9 cellular contexts compared by ENCODE assay signal in the genomic region with DNA sequence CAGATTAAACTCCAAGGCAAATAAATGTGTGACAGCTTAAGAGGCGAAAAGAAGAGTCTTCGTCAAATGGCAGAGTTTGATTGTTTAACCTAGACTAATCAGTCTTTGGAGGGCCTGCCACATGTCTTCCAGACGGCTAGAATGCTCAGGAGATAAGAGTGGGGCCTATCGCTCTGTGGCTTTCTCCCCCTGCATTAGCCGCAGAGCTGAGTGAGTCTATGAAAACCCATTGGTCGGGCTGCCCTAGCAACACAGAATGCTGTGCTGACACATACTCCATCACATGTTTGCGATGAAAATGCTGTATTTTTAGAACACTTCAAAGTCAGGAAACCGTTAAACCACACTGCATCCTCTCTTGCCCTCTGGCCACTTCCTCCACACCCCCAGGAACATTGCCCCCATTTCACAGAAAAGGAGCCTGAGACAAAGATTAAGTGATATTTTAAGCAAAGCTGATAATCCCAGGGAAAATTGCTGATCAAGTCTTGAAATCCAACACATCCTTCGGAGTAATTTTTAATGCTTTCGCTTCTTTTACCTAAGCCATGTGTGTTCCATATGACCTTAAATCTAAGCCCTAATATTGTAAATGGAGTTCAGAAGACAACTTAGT.
DNase-seq lines count a peak whose midpoint lies in the region; ATAC-seq, FAIRE-seq and TF ChIP-seq lines count a peak whose summit lies in the region.
"Had no signal": no experiment of that assay in that cellular context is flagged by ENCODE, and none has a peak within 500 bp of the region (broad histone marks: within the 10 kb centered on the region; RNA-seq: fewer than 3 reads in every experiment).

No MANE protein-coding gene starts in this region.

- H3K27me3 ChIP-seq in GM12878 (replicated peaks in 1 of 2; ENCODE audit: control insufficient read depth in 2 of 2, insufficient read depth in 2 of 2, low read length in 1 of 2) (no peaks in the 10 kb centered on the region), testis (no peaks in the 10 kb centered on the region)

- peak overlapping the region; percentile 78 for H3K9ac ChIP-seq in GM12878 (ENCODE audit: control insufficient read depth, insufficient read depth, low read length)

- BruUV-seq in GM12878 (replicated peaks; lab: Mats Ljungman, UMichigan) = no TSS peak

- FAIRE-seq in GM12878 (lab: Jason Lieb, UNC) = peak; percentile 64
- FAIRE-seq: A549 had no signal

- peak; percentile 81 for DNase-seq in activated gamma-delta T cell treated with Interleukin-2 at 50 U/mL for 16 hours
- DNase-seq in activated gamma-delta T cell (lab: John Stamatoyannopoulos, UW) = no peak
- peak; percentile 91 for DNase-seq in T-helper 22 cell (ENCODE audit: low read depth)
- peak; percentile 98 for DNase-seq in GM12878 (ENCODE audit: low read depth, low spot score)
- peak; percentile 51 to 77 (median 63) for DNase-seq in mucosa of descending colon
- peak; percentile 27 for DNase-seq in testis
- no peak for DNase-seq in NCI-H2171 (lab: John Stamatoyannopoulos, UW)

- H3K4me2 ChIP-seq in GM12878 (ENCODE audit: control insufficient read depth, insufficient read depth) = peak overlapping the region; percentile 98
- H3K4me2 ChIP-seq: A549 had no signal

- H4K20me1 ChIP-seq in GM12878 (ENCODE audit: control insufficient read depth, insufficient read depth) = no peaks in the 10 kb centered on the region; the same call in 1 of the 2 replicates

- RAD21 ChIA-PET in GM12878 (lab: Charles Lee; ENCODE audit: unreplicated experiment) = interaction anchor here (0.5 to 8.5 kb wide), 16 partner anchors 8 to 273 kb away, joined by 3 to 212 read pairs (median 8); no protein-coding TSS in a partner anchor

- peak overlapping the region; percentile 95 for H3K27ac ChIP-seq in GM12878 (ENCODE audit: control insufficient read depth, insufficient read depth)
- H3K27ac ChIP-seq in testis = no peak overlapping the region
- H3K27ac ChIP-seq: A549 had no signal

- no peak for TF ChIP-seq CTCF in GM12878 (IDR thresholded peaks at IDR 0.05 in 2 of 3, conservative IDR thresholded peaks at IDR 0.05 in 1 of 3; ENCODE audit: control insufficient read depth in 2 of 3, extremely low read depth in 1 of 3, insufficient read depth in 1 of 3, low read depth in 3 of 3, low read length in 3 of 3)
- TF ChIP-seq CTCF in mucosa of descending colon (IDR thresholded peaks at IDR 0.05) = no peak
- no peak for TF ChIP-seq CTCF in testis (IDR thresholded peaks at IDR 0.05)

- no peak overlapping the region for H2AFZ ChIP-seq in GM12878 (ENCODE audit: control insufficient read depth, low read depth, low read length)

- intact Hi-C loops in GM12878 (cut with micrococcal nuclease; ENCODE audit: unreplicated experiment) = loop anchor here (1.0 to 10.0 kb wide), 7 partner anchors 14 to 506 kb away; no protein-coding TSS in a partner anchor
- intact Hi-C loops in mucosa of descending colon (cut with DNase I, micrococcal nuclease) = no loop called here
- intact Hi-C loops in testis (cut with DNase I; ENCODE audit: low total_unique reads) = no loop called here

- POLR2A ChIA-PET in GM12878 (lab: Charles Lee) = interaction anchor here (0.7 to 8.7 kb wide), 19 partner anchors 9 to 93 kb away, joined by 3 to 130 read pairs (median 6); no protein-coding TSS in a partner anchor

- peak; percentile 95 to 99 for TF ChIP-seq EP300 in GM12878 (IDR thresholded peaks at IDR 0.05; ENCODE audit: borderline replicate concordance in 1 of 2, control insufficient read depth in 1 of 2, low read depth in 2 of 2, low read length in 2 of 2)

- H3K4me1 ChIP-seq in GM12878 (ENCODE audit: control insufficient read depth, insufficient read depth, low read length) (peaks cover 73% of the 10 kb centered on the region), mucosa of descending colon (ENCODE audit: low read depth) (no peaks in the 10 kb centered on the region), testis (no peaks in the 10 kb centered on the region)
- H3K4me1 ChIP-seq: A549 had no signal

- WGBS in GM12878 (ENCODE audit: insufficient coverage, insufficient replicate concordance, low lambda C conversion rate, missing lambda C conversion rate) = 0% methylated on average over 10 of the region's 10 CpGs
- 80 to 82% methylated on average over 10 of the region's 10 CpGs for WGBS in testis, 2 donors

- 0 out of 2 replicates have a peak, but pooled peaks have one; percentile 2 for TF ChIP-seq RAD21 in GM12878 (IDR thresholded peaks at IDR 0.05; ENCODE audit: insufficient read depth, low read depth, low read length)

- peaks cover 10% of the 10 kb centered on the region; the same call in 2 of the 3 replicates for H3K9me3 ChIP-seq in GM12878 (replicated peaks; ENCODE audit: control insufficient read depth, insufficient read depth, low read length)
- H3K9me3 ChIP-seq in mucosa of descending colon = no peaks in the 10 kb centered on the region
- no peaks in the 10 kb centered on the region for H3K9me3 ChIP-seq in testis
- H3K9me3 ChIP-seq: A549 had no signal

- H3K4me3 ChIP-seq in GM12878 (peak overlapping the region; percentile 57), mucosa of descending colon (no peak overlapping the region), testis (no peak overlapping the region)
- H3K4me3 ChIP-seq: A549 had no signal

- H3K79me2 ChIP-seq in GM12878 (ENCODE audit: control insufficient read depth, insufficient read depth, low read length) = peaks cover 100% of the 10 kb centered on the region

- CTCF ChIA-PET in GM12878 (lab: Yijun Ruan, JAX) = interaction anchor here (0.9 to 13.9 kb wide), 18 partner anchors 10 to 96 kb away, joined by 3 to 114 read pairs (median 7); no protein-coding TSS in a partner anchor

- in situ Hi-C loops in GM12878 (cut with MboI) = loop anchor here (10.0 kb wide), 2 partner anchors 506 to 866 kb away; a partner anchor contains a TSS

- TF ChIP-seq POLR2A in GM12878 (IDR thresholded peaks at IDR 0.05; ENCODE audit: low read depth, low read length) (0 out of 2 replicates have a peak, but pooled peaks have one; percentile 46), testis (IDR thresholded peaks at IDR 0.05) (no peak)

- H3K36me3 ChIP-seq in GM12878 (ENCODE audit: control insufficient read depth in 2 of 2, insufficient read depth in 2 of 2, low read length in 1 of 2) (peaks cover 21 to 44% of the 10 kb centered on the region in 2 experiments), mucosa of descending colon (ENCODE audit: low read depth) (no peaks in the 10 kb centered on the region), testis (ENCODE audit: low read depth, missing control alignments) (no peaks in the 10 kb centered on the region)

- ATAC-seq in HG03196 (IDR thresholded peaks at IDR 0.05; ENCODE audit: unreplicated experiment) (peak; percentile 87), GM12878 (peak; percentile 85), mucosa of descending colon (peak; percentile 79)

- SMC1A ChIA-PET in GM12878 (lab: Charles Lee; ENCODE audit: uncharacterized antibody, unreplicated experiment) = interaction anchor here (0.6 to 18.3 kb wide), 31 partner anchors 8 to 94 kb away, joined by 3 to 417 read pairs (median 5); no protein-coding TSS in a partner anchor

TF ChIP-seq in GM12878, 131 proteins besides CTCF, POLR2A, EP300 and RAD21 (continues in another document):
- TF ChIP-seq, protein P1, sequence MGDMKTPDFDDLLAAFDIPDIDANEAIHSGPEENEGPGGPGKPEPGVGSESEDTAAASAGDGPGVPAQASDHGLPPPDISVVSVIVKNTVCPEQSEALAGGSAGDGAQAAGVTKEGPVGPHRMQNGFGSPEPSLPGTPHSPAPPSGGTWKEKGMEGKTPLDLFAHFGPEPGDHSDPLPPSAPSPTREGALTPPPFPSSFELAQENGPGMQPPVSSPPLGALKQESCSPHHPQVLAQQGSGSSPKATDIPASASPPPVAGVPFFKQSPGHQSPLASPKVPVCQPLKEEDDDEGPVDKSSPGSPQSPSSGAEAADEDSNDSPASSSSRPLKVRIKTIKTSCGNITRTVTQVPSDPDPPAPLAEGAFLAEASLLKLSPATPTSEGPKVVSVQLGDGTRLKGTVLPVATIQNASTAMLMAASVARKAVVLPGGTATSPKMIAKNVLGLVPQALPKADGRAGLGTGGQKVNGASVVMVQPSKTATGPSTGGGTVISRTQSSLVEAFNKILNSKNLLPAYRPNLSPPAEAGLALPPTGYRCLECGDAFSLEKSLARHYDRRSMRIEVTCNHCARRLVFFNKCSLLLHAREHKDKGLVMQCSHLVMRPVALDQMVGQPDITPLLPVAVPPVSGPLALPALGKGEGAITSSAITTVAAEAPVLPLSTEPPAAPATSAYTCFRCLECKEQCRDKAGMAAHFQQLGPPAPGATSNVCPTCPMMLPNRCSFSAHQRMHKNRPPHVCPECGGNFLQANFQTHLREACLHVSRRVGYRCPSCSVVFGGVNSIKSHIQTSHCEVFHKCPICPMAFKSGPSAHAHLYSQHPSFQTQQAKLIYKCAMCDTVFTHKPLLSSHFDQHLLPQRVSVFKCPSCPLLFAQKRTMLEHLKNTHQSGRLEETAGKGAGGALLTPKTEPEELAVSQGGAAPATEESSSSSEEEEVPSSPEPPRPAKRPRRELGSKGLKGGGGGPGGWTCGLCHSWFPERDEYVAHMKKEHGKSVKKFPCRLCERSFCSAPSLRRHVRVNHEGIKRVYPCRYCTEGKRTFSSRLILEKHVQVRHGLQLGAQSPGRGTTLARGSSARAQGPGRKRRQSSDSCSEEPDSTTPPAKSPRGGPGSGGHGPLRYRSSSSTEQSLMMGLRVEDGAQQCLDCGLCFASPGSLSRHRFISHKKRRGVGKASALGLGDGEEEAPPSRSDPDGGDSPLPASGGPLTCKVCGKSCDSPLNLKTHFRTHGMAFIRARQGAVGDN (IDR thresholded peaks at IDR 0.05) = peak; percentile 98
- peak; percentile 96 for TF ChIP-seq EED (IDR thresholded peaks at IDR 0.05; ENCODE audit: low read depth)
- no peak for TF ChIP-seq FOS (IDR thresholded peaks at IDR 0.05; ENCODE audit: borderline replicate concordance, extremely low read depth, insufficient read length)
- no peak for TF ChIP-seq CREB1 (IDR thresholded peaks at IDR 0.05; ENCODE audit: low read depth)
- peak; percentile 66; the same call in 1 of the 2 replicates for TF ChIP-seq TCF12 (IDR thresholded peaks at IDR 0.05; ENCODE audit: low read depth, low read length)
- TF ChIP-seq RCOR1 (conservative IDR thresholded peaks at IDR 0.05; ENCODE audit: low read depth, low read length) = peak; percentile 88
- TF ChIP-seq ASH2L (IDR thresholded peaks at IDR 0.05; ENCODE audit: borderline replicate concordance, low read depth) = no peak
- TF ChIP-seq NR2F1 (conservative IDR thresholded peaks at IDR 0.05) = peak; percentile 94
- TF ChIP-seq NRF1 (conservative IDR thresholded peaks at IDR 0.05; ENCODE audit: low read depth, low read length) = 0 out of 2 replicates have a peak, but pooled peaks have one; percentile 15
- TF ChIP-seq TCF3 (IDR thresholded peaks at IDR 0.05; ENCODE audit: borderline replicate concordance, insufficient read depth, low read depth, low read length) = peak; percentile 77; the same call in 1 of the 2 replicates
- peak; percentile 86 for TF ChIP-seq RAD51 (IDR thresholded peaks at IDR 0.05)
- TF ChIP-seq YBX1 (IDR thresholded peaks at IDR 0.05) = no peak
- peak; percentile 95 for TF ChIP-seq IKZF1 (conservative IDR thresholded peaks at IDR 0.05)
- peak; percentile 87 for TF ChIP-seq SIN3A (IDR thresholded peaks at IDR 0.05; ENCODE audit: low read depth, low read length)
- no peak for TF ChIP-seq CBX5 (IDR thresholded peaks at IDR 0.05; ENCODE audit: low read depth)

Comparison
In these comparisons a context has a peak if more than half of its experiments do, and no peak if none do; other contexts are left out.
1. DNase-seq: peak in activated gamma-delta T cell treated with Interleukin-2 at 50 U/mL for 16 hours (single experiment), T-helper 22 cell (single experiment), GM12878 (single experiment), mucosa of descending colon (3 of 3) and testis (single experiment); none in activated gamma-delta T cell (single experiment) and NCI-H2171 (single experiment).
2. Peak in every context shown above with its lines, with median percentiles within 50 percentile points of each other: ATAC-seq.